ENCODE assay signal across 8 cellular contexts in the genomic region with DNA sequence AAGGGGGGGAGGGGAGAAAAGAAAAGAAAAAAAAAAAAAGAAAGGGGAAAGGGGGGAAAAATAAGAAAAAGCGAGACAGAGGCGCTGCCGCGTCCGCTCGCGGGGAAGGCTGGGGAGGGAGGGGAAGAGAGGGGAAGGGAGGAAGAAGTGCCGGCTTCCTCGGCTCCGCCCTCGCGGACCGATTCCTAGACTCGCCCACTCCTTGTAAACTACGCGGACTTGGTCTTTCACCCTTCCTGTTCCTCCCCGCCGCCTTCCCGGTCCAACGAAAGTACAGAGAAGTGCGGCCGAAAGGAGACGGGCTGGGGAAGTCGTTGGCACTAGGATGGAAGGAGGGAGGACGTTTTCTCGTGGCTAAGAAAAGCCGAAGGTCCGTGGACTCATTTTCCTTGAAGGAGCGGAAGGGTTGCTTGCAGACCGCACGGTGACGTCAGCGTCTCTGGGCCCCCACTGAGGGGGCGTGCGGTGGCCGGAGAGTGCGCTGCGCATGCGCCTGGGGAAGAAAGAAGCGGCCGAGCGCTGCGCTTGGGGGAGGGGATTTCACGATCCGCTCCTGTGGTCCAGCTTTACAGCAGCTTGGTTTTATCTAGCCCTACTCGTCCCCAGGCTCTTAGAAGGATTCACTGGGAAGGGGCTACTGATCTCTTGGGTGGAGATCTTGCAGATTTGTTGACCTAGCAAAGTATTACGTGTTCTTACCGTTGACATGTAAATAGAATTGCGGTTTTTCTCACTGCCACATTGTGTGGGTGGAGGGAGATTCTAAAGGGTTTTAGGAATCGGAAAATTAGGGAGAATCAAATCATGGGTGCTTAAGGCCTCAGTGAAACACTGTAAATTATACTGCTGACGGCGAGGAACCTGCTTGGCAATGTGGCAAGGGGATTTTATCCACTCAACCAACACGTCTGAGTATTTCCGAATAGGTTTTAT. TPM values are rescaled to one million over a fixed set of nuclear protein-coding genes. Genes with fewer than 3 reads are reported as not detected.
A peak's percentile ranks its signal among the peaks of the same experiment; 100 is the strongest.
DNase-seq lines count a peak whose midpoint lies in the region; ATAC-seq and TF ChIP-seq lines count a peak whose summit lies in the region.

A gene with protein sequence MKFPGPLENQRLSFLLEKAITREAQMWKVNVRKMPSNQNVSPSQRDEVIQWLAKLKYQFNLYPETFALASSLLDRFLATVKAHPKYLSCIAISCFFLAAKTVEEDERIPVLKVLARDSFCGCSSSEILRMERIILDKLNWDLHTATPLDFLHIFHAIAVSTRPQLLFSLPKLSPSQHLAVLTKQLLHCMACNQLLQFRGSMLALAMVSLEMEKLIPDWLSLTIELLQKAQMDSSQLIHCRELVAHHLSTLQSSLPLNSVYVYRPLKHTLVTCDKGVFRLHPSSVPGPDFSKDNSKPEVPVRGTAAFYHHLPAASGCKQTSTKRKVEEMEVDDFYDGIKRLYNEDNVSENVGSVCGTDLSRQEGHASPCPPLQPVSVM (minus strand): TSS at position 121 of the 933 bp plus-strand sequence. CDS start 9,627 bp downstream, outside the sequence.

- peak within 1 kb of the TSS; percentile 95 to 98 for H3K27ac ChIP-seq in aorta (ENCODE audit: low read depth in 1 of 2, low read length in 2 of 2)

- DNase-seq in NCI-H2081 (lab: John Stamatoyannopoulos, UW) = peak; percentile 89 to 91
- peak; percentile 84 for DNase-seq in T-helper 9 cell
- DNase-seq in astrocyte of the cerebellum (ENCODE audit: low read depth) = peak; percentile 95
- peak; percentile 94 for DNase-seq in hepatic stellate cell (ENCODE audit: low spot score)
- DNase-seq in renal cortical epithelial cell (ENCODE audit: low read depth) = peak; percentile 88
- peak; percentile 98 to 99 for DNase-seq in aorta

- H3K9me3 ChIP-seq in aorta (ENCODE audit: control insufficient read depth, low read length) = no peaks in the 10 kb centered on the region

- H3K27me3 ChIP-seq in aorta (ENCODE audit: control insufficient read depth in 1 of 2, insufficient read depth in 2 of 2, low read length in 1 of 2) = no peaks in the 10 kb centered on the region

- H3K4me1 ChIP-seq in aorta (ENCODE audit: control insufficient read depth in 1 of 2, insufficient read depth in 2 of 2, low read length in 2 of 2) = peaks cover 2 to 7% of the 10 kb centered on the region in 2 donors

- H3K4me3 ChIP-seq in astrocyte of the cerebellum (ENCODE audit: low read depth, low read length) = peak within 1 kb of the TSS; percentile 80
- H3K4me3 ChIP-seq in aorta (ENCODE audit: low read length in 2 of 2) = peak within 1 kb of the TSS; percentile 85 to 92

- ATAC-seq in GM18511 (IDR thresholded peaks at IDR 0.05; ENCODE audit: unreplicated experiment) (peak; percentile 67), HG03025 (IDR thresholded peaks at IDR 0.05; ENCODE audit: low FRiP score, unreplicated experiment) (peak; percentile 64), aorta (ENCODE audit: low FRiP score) (peak; percentile 98)

- in situ Hi-C loops in astrocyte of the cerebellum (cut with HindIII; ENCODE audit: low sequenced_read_pairs) = no loop called here

- 0 to 1% methylated on average over 47 to 54 of the region's 54 CpGs for WGBS in aorta, 2 donors

- H3K36me3 ChIP-seq in aorta (ENCODE audit: control insufficient read depth in 1 of 2, insufficient read depth in 2 of 2, low read length in 1 of 2) = no peaks in the 10 kb centered on the region

- intact Hi-C loops in aorta (cut with DNase I) = loop anchor here in 1 of 2 donors (5.0 kb wide), 1 partner anchor 81 kb away; a partner anchor contains a TSS

- TF ChIP-seq CTCF in astrocyte of the cerebellum (IDR thresholded peaks at IDR 0.05; ENCODE audit: low read depth, low read length, missing control alignments) = no peak

RNA-seq across cellular contexts. Expression of the gene that starts here (rescaled TPM):
- total RNA-seq in renal cortical epithelial cell = 122 and 354 TPM in 2 replicates
- total RNA-seq in aorta = 100 to 1,000 TPM; 384 to 436 TPM
- 100 to 1,000 TPM; 297 to 633 TPM for polyA plus RNA-seq in aorta

Comparison
In these comparisons a context has a peak if more than half of its experiments do, and no peak if none do; other contexts are left out.
1. Peak in every context shown above with its lines: DNase-seq, ATAC-seq, H3K4me3 ChIP-seq and H3K27ac ChIP-seq.